Comparison of ENCODE assay signal across 26 cellular contexts in genomic region chr5:139867581-139867980, GRCh38.
DNase-seq lines count a peak whose midpoint lies in the region; ATAC-seq, FAIRE-seq and TF ChIP-seq lines count a peak whose summit lies in the region.
"Had no signal": no experiment of that assay in that cellular context is flagged by ENCODE, and none has a peak within 500 bp of the region (broad histone marks: within the 10 kb centered on the region; RNA-seq: fewer than 3 reads in every experiment).

No MANE protein-coding gene starts in this region.

- TF ChIP-seq EP300 in K562 (IDR thresholded peaks at IDR 0.05; ENCODE audit: low read length) = no peak

- no peak for TF ChIP-seq RAD21 in K562 (CRISPR knock-in tag; conservative IDR thresholded peaks at IDR 0.05 in 1 of 2, IDR thresholded peaks at IDR 0.05 in 1 of 2)

- in situ Hi-C loops in K562 (cut with MboI) = no loop called here

- H3K4me2 ChIP-seq in K562 (ENCODE audit: insufficient read depth, low read length) = no peak overlapping the region
- H3K4me2 ChIP-seq: BLaER1 had no signal

- H3K27me3 ChIP-seq in K562 (ENCODE audit: control insufficient read depth in 2 of 2, insufficient read depth in 2 of 2, low read length in 2 of 2) = peaks cover 3 to 17% of the 10 kb centered on the region in 2 experiments; a peak in 3 of 5 replicates
- H3K27me3 ChIP-seq: BE2C, BLaER1 had no signal

- 0 out of 2 replicates have a peak, but pooled peaks cover under 1% of the 10 kb centered on the region for H4K20me1 ChIP-seq in K562 (replicated peaks; ENCODE audit: control insufficient read depth, insufficient read depth, low read length)
- H4K20me1 ChIP-seq: BLaER1 had no signal

- H3K9ac ChIP-seq in K562 (ENCODE audit: insufficient read depth in 1 of 2, low read depth in 2 of 2, low read length in 2 of 2) (no peak overlapping the region), kidney (ENCODE audit: low read length in 2 of 2) (no peak overlapping the region)
- H3K9ac ChIP-seq: BLaER1 had no signal

- H3K27ac ChIP-seq in HEK293 (ENCODE audit: extremely low read depth, low read depth, low read length) = no peak overlapping the region
- H3K27ac ChIP-seq in K562 (ENCODE audit: extremely low read depth, low read depth, low read length) = no peak overlapping the region
- H3K27ac ChIP-seq in kidney (ENCODE audit: low read depth in 2 of 2, low read length in 2 of 2) = no peak overlapping the region
- H3K27ac ChIP-seq: BLaER1 had no signal

- POLR2A ChIA-PET in HEK293 (lab: Yijun Ruan, JAX) = no interaction called here
- POLR2A ChIA-PET in K562 (lab: Yijun Ruan, JAX) = no interaction called here

- CTCF ChIA-PET in HEK293 (lab: Yijun Ruan, JAX) = interaction anchor here (0.7 to 8.1 kb wide), 4 partner anchors 79 to 232 kb away, joined by 3 to 85 read pairs (median 12); no protein-coding TSS in a partner anchor
- CTCF ChIA-PET in K562 (lab: Yijun Ruan, JAX; ENCODE audit: low intra/inter-chr PET ratio) = interaction anchor here (1.0 kb wide), 1 partner anchor 101 kb away, joined by 4 read pairs; no protein-coding TSS in a partner anchor

- peaks cover 0 to 1% of the 10 kb centered on the region in 2 experiments; a peak in 1 of 3 replicates for H3K36me3 ChIP-seq in HEK293 (ENCODE audit: control insufficient read depth in 2 of 2, insufficient read depth in 1 of 2, low read length in 2 of 2)
- no peaks in the 10 kb centered on the region for H3K36me3 ChIP-seq in K562 (ENCODE audit: control insufficient read depth, insufficient read depth, low read length)
- H3K36me3 ChIP-seq in kidney (ENCODE audit: control insufficient read depth in 1 of 2, insufficient read depth in 2 of 2, low read length in 2 of 2) = no peaks in the 10 kb centered on the region
- H3K36me3 ChIP-seq: BE2C, BLaER1 had no signal

- no peaks in the 10 kb centered on the region for H3K9me1 ChIP-seq in K562 (ENCODE audit: control insufficient read depth, insufficient read depth, low read length)

- H3K4me1 ChIP-seq in HEK293 (ENCODE audit: control insufficient read depth, insufficient read depth, low read length) (no peaks in the 10 kb centered on the region), K562 (replicated peaks in 1 of 2; ENCODE audit: control insufficient read depth in 2 of 2, insufficient read depth in 2 of 2, low read length in 2 of 2) (no peaks in the 10 kb centered on the region), kidney (ENCODE audit: control insufficient read depth in 1 of 2, insufficient read depth in 1 of 2, low read depth in 1 of 2, low read length in 2 of 2) (peaks cover 3% of the 10 kb centered on the region in 2 donors)
- H3K4me1 ChIP-seq: BE2C had no signal

- ATAC-seq in K562 (no peak), HG03378 (IDR thresholded peaks at IDR 0.05; ENCODE audit: unreplicated experiment) (no peak)
- ATAC-seq: GM12878 had no signal

- no peak overlapping the region for H2AFZ ChIP-seq in K562 (ENCODE audit: low read depth, low read length)

- intact Hi-C loops in K562 (cut with micrococcal nuclease) (no loop called here), kidney (cut with DNase I) (loop anchor here (5.0 kb wide), 1 partner anchor 75 kb away; no protein-coding TSS in a partner anchor)

- FAIRE-seq in K562 (lab: Jason Lieb, UNC) = no peak
- FAIRE-seq in kidney (lab: Jason Lieb, UNC) = no peak
- FAIRE-seq: A204.1, GM12878, GM12892, GM18507 had no signal

- H3K4me3 ChIP-seq in HEK293 (ENCODE audit: low read depth, low read length) = no peak overlapping the region
- H3K4me3 ChIP-seq in K562 = no peak overlapping the region
- no peak overlapping the region for H3K4me3 ChIP-seq in kidney (ENCODE audit: low read length in 2 of 2)
- no peak overlapping the region for H3K4me3 ChIP-seq in foreskin fibroblast (ENCODE audit: low read depth in 1 of 2, low read length in 2 of 2)
- H3K4me3 ChIP-seq: BLaER1, GM12878 had no signal

- TF ChIP-seq CTCF in HEK293 (tag by site-specific recombination; IDR thresholded peaks at IDR 0.05) = no peak
- no peak for TF ChIP-seq CTCF in K562 (IDR thresholded peaks at IDR 0.05 in 2 of 3, conservative IDR thresholded peaks at IDR 0.05 in 1 of 3; ENCODE audit: insufficient read depth in 2 of 3, low read depth in 1 of 3, low read length in 3 of 3)
- no peak for TF ChIP-seq CTCF in kidney (IDR thresholded peaks at IDR 0.05; ENCODE audit: borderline replicate concordance, extremely low read depth, insufficient read depth)
- no peak for TF ChIP-seq CTCF in foreskin fibroblast (IDR thresholded peaks at IDR 0.05; ENCODE audit: low read depth, low read length)

- no peaks in the 10 kb centered on the region for H3K9me3 ChIP-seq in HEK293 (ENCODE audit: control insufficient read depth, insufficient read depth, low read depth, low read length)
- H3K9me3 ChIP-seq in K562 (replicated peaks; ENCODE audit: control insufficient read depth, insufficient read depth, low read depth, low read length) = no peaks in the 10 kb centered on the region
- no peaks in the 10 kb centered on the region for H3K9me3 ChIP-seq in kidney (ENCODE audit: control insufficient read depth in 1 of 2, low read length in 2 of 2)
- H3K9me3 ChIP-seq: BE2C, BLaER1 had no signal

- TF ChIP-seq POLR2A in K562 (conservative IDR thresholded peaks at IDR 0.05) = no peak

- BruUV-seq in K562 (replicated peaks; lab: Mats Ljungman, UMichigan) = no TSS peak

- H3K79me2 ChIP-seq in K562 (ENCODE audit: control insufficient read depth, insufficient read depth, low read length) = no peaks in the 10 kb centered on the region

- no peak for DNase-seq in K562 (ENCODE audit: extremely low read depth in 1 of 4, low spot score in 3 of 4)
- peak; percentile 0 for DNase-seq in kidney
- no peak for DNase-seq in foreskin fibroblast
- no peak for DNase-seq in NCI-H1092 (lab: John Stamatoyannopoulos, UW)
- DNase-seq: 8988T; ACHN; BE2C; C1 segment of cervical spinal cord; CD4-positive, alpha-beta memory T cell; CD4-positive, CD25-positive, alpha-beta regulatory T cell; CD8-positive, alpha-beta memory T cell; COR-L47; DMS 273 treated with DMSO at 0.1 percent for 48 hours; DMS153; DMS53; DMS79; DND-41; EL; GDM1 had no signal

TF ChIP-seq in HEK293, 187 proteins besides CTCF, POLR2A, EP300 and RAD21 (continues in another document):
- TF ChIP-seq, protein P1, sequence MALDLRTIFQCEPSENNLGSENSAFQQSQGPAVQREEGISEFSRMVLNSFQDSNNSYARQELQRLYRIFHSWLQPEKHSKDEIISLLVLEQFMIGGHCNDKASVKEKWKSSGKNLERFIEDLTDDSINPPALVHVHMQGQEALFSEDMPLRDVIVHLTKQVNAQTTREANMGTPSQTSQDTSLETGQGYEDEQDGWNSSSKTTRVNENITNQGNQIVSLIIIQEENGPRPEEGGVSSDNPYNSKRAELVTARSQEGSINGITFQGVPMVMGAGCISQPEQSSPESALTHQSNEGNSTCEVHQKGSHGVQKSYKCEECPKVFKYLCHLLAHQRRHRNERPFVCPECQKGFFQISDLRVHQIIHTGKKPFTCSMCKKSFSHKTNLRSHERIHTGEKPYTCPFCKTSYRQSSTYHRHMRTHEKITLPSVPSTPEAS (tag by site-specific recombination; IDR thresholded peaks at IDR 0.05) = peak; percentile 95
- TF ChIP-seq ZNF473 (tag by site-specific recombination; IDR thresholded peaks at IDR 0.05) = peak; percentile 85; the same call in 1 of the 2 replicates

TF ChIP-seq in K562, 482 proteins besides CTCF, POLR2A, EP300 and RAD21:
- no peak for TF ChIP-seq NRF1 (conservative IDR thresholded peaks at IDR 0.05 in 1 of 2, IDR thresholded peaks at IDR 0.05 in 1 of 2)
- TF ChIP-seq ZFP30 (CRISPR knock-in tag; IDR thresholded peaks at IDR 0.05; ENCODE audit: borderline replicate concordance) = no peak
- peak; percentile 51; the same call in 1 of the 2 replicates for TF ChIP-seq MCM3 (IDR thresholded peaks at IDR 0.05)
TF ChIP-seq in K562: peak in this region for 1.
